15 cellular contexts compared by ENCODE assay signal in the genomic region with DNA sequence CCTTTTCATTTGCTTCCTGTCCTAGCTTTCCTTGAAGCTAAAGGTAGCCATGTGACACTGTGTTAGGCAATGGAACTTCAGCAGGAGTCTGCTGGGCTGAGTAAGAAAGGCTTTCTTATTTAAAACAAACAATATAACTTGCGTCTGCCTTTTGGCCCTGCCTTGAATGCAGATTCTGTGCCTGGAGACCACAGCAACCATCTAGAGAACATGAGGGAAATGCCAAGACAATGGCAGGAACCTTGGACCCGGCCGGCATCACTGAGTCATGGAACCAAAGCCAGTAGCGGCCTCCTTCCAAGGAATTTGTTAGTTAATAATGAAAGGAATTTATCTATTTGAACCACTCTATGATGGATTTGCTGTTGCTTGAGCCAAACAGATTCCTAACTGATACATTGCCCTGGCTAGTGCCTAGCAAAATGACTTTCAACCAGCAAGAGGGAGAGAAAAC.
DNase-seq lines count a peak whose midpoint lies in the region; ATAC-seq and TF ChIP-seq lines count a peak whose summit lies in the region.
"Had no signal": no experiment of that assay in that cellular context is flagged by ENCODE, and none has a peak within 500 bp of the region (broad histone marks: within the 10 kb centered on the region; RNA-seq: fewer than 3 reads in every experiment).

No MANE protein-coding gene starts in this region.

- H3K27ac Mint-ChIP-seq in nephron: peak overlapping the region; percentile 2 to 65 (median 6)
- H3K27ac Mint-ChIP-seq in activated T-cell treated with anti-CD3 and anti-CD28 coated beads, Interleukin-2, amount 50 U/mL, for 72 hours: no peak overlapping the region
- H3K27ac Mint-ChIP-seq: activated CD4-positive, alpha-beta T cell treated with anti-CD3 and anti-CD28 coated beads, Interleukin-2, amount 10 ng/mL, durations not matched to agents 24 days and 14 days; memory B cell had no signal

- DNase-seq in AG04450 (ENCODE audit: low read depth, low spot score) (peak; percentile 18), IMR-90 (peak; percentile 81), esophagus muscularis mucosa (ENCODE audit: extremely low spot score) (no peak), H7 (no peak), NCI-H1105 (lab: John Stamatoyannopoulos, UW) (no peak), NCI-H2196 (lab: John Stamatoyannopoulos, UW; ENCODE audit: unreplicated experiment) (no peak)
- DNase-seq in activated T-cell treated with anti-CD3 and anti-CD28 coated beads, Interleukin-2, amount 50 U/mL, for 72 hours: no peak
- DNase-seq: activated CD4-positive, alpha-beta T cell treated with anti-CD3 and anti-CD28 coated beads, Interleukin-2, amount 10 ng/mL, durations not matched to agents 24 days and 14 days; BE2C; gastrocnemius medialis; NCI-H1436; NK-92 treated with Interleukin-12 subunit alpha and Interleukin-12 subunit beta, amount 100 ng/mL, for 24 hours; retina had no signal

- TF ChIP-seq POLR2A in IMR-90 (IDR thresholded peaks at IDR 0.05; ENCODE audit: low read depth, low read length): no peak
- TF ChIP-seq POLR2A in esophagus muscularis mucosa (IDR thresholded peaks at IDR 0.05; ENCODE audit: low read depth): no peak

- H3K27me3 Mint-ChIP-seq in nephron (ENCODE audit: low read depth): peaks cover 4% of the 10 kb centered on the region
- no peaks in the 10 kb centered on the region for H3K27me3 Mint-ChIP-seq in activated T-cell treated with anti-CD3 and anti-CD28 coated beads, Interleukin-2, amount 50 U/mL, for 72 hours (ENCODE audit: low read depth)
- H3K27me3 Mint-ChIP-seq: activated CD4-positive, alpha-beta T cell treated with anti-CD3 and anti-CD28 coated beads, Interleukin-2, amount 10 ng/mL, durations not matched to agents 24 days and 14 days; memory B cell had no signal

- H2BK20ac ChIP-seq in IMR-90 (ENCODE audit: low read depth, low read length): peak overlapping the region; percentile 65; the same call in 1 of the 2 replicates

- in situ Hi-C loops in IMR-90 (cut with MboI; ENCODE audit: low sequenced_read_pairs): no loop called here

- H3K9me1 ChIP-seq in IMR-90 (ENCODE audit: insufficient read depth, low read length): no peaks in the 10 kb centered on the region

- peak overlapping the region; percentile 56; the same call in 1 of the 2 replicates for H3K56ac ChIP-seq in IMR-90 (ENCODE audit: extremely low read depth, insufficient read depth, low read length)

- TF ChIP-seq RAD21 in IMR-90 (IDR thresholded peaks at IDR 0.05; ENCODE audit: low read length): no peak

- no peak overlapping the region for H2AK5ac ChIP-seq in IMR-90 (ENCODE audit: low read depth, low read length)

- no peaks in the 10 kb centered on the region for H3K79me1 ChIP-seq in IMR-90 (ENCODE audit: low read depth in 1 of 2, low read length in 2 of 2)

- no peaks in the 10 kb centered on the region for H3K9me3 ChIP-seq in AG04450 (ENCODE audit: control insufficient read depth, insufficient read depth, low read length)
- H3K9me3 ChIP-seq in IMR-90 (ENCODE audit: control insufficient read depth, insufficient read depth, low read length): no peaks in the 10 kb centered on the region
- no peaks in the 10 kb centered on the region for H3K9me3 ChIP-seq in esophagus muscularis mucosa
- H3K9me3 ChIP-seq: BE2C, gastrocnemius medialis had no signal

- no CpG with 5 or more reads among the region's 4 CpGs for WGBS in IMR-90 (ENCODE audit: extremely low coverage in 2 of 2, insufficient read length in 1 of 2), 2 experiments
- 44% methylated on average over 4 of the region's 4 CpGs for WGBS in esophagus muscularis mucosa

- H3K27ac ChIP-seq in AG04450 (ENCODE audit: low read depth, low read length): no peak overlapping the region
- peak overlapping the region; percentile 14; the same call in 1 of the 2 replicates for H3K27ac ChIP-seq in IMR-90 (ENCODE audit: insufficient read depth, low read length)
- peak overlapping the region; percentile 62 to 84 (median 74) for H3K27ac ChIP-seq in esophagus muscularis mucosa (replicated peaks in 1 of 4)
- H3K27ac ChIP-seq: gastrocnemius medialis had no signal

- peaks cover 26% of the 10 kb centered on the region for H3K4me1 Mint-ChIP-seq in nephron
- H3K4me1 Mint-ChIP-seq in activated T-cell treated with anti-CD3 and anti-CD28 coated beads, Interleukin-2, amount 50 U/mL, for 72 hours (ENCODE audit: low read depth): no peaks in the 10 kb centered on the region
- H3K4me1 Mint-ChIP-seq: activated CD4-positive, alpha-beta T cell treated with anti-CD3 and anti-CD28 coated beads, Interleukin-2, amount 10 ng/mL, durations not matched to agents 24 days and 14 days; memory B cell had no signal

- peak overlapping the region; percentile 81 for H2BK5ac ChIP-seq in IMR-90 (ENCODE audit: low read depth, low read length, poor library complexity, severe bottlenecking)

- no peak overlapping the region for H2AK9ac ChIP-seq in IMR-90 (replicated peaks; ENCODE audit: low read depth, low read length, poor library complexity)

- no peak overlapping the region for H3K14ac ChIP-seq in IMR-90 (replicated peaks; ENCODE audit: low read depth, low read length)

- dilution Hi-C loops in IMR-90 (cut with HindIII; ENCODE audit: low sequenced_read_pairs, unreplicated experiment): no loop called here

- intact Hi-C loops in IMR-90 (cut with micrococcal nuclease) (no loop called here), esophagus muscularis mucosa (cut with DNase I) (loop anchor here (5.0 kb wide), 1 partner anchor 163 kb away; no protein-coding TSS in a partner anchor)

- H4K5ac ChIP-seq in IMR-90 (ENCODE audit: low read depth, low read length): no peak overlapping the region

- no peak overlapping the region for H2BK15ac ChIP-seq in IMR-90 (ENCODE audit: low read depth, low read length)

- TF ChIP-seq EP300 in esophagus muscularis mucosa (IDR thresholded peaks at IDR 0.05): no peak

- no peak overlapping the region for H3K4me3 Mint-ChIP-seq in nephron
- H3K4me3 Mint-ChIP-seq in activated T-cell treated with anti-CD3 and anti-CD28 coated beads, Interleukin-2, amount 50 U/mL, for 72 hours: no peak overlapping the region
- H3K4me3 Mint-ChIP-seq: activated CD4-positive, alpha-beta T cell treated with anti-CD3 and anti-CD28 coated beads, Interleukin-2, amount 10 ng/mL, durations not matched to agents 24 days and 14 days; memory B cell had no signal

- CTCF ChIA-PET in AG04450 (lab: Charles Lee) (interaction anchor here (0.6 to 1.5 kb wide), 2 partner anchors 245 to 459 kb away, joined by 3 read pairs; no protein-coding TSS in a partner anchor), IMR-90 (lab: Yijun Ruan, JAX) (no interaction called here)

- TF ChIP-seq CTCF in AG04450 (IDR thresholded peaks at IDR 0.05; ENCODE audit: low read depth, low read length) (no peak), IMR-90 (conservative IDR thresholded peaks at IDR 0.05; ENCODE audit: low read depth, low read length) (no peak), esophagus muscularis mucosa (IDR thresholded peaks at IDR 0.05) (no peak), nephron (IDR thresholded peaks at IDR 0.05; ENCODE audit: unreplicated experiment in 3 of 3) (no peak)

- POLR2A ChIA-PET in AG04450 (lab: Yijun Ruan, JAX): no interaction called here
- POLR2A ChIA-PET in IMR-90 (lab: Charles Lee; ENCODE audit: unreplicated experiment): no interaction called here

- H3K4me3 ChIP-seq in AG04450 (ENCODE audit: low read depth, low read length): no peak overlapping the region
- H3K4me3 ChIP-seq in IMR-90 (ENCODE audit: insufficient read depth, low read depth, low read length): no peak overlapping the region
- no peak overlapping the region for H3K4me3 ChIP-seq in esophagus muscularis mucosa
- H3K4me3 ChIP-seq in H7 (ENCODE audit: insufficient read depth, low read depth, low read length): no peak overlapping the region
- H3K4me3 ChIP-seq: gastrocnemius medialis had no signal

- no peak overlapping the region for H3K23ac ChIP-seq in IMR-90 (ENCODE audit: low read depth, low read length)

- no TSS peak for BruUV-seq in IMR-90 (replicated peaks; lab: Mats Ljungman, UMichigan)

- peak overlapping the region; percentile 74; the same call in 1 of the 2 replicates for H3K18ac ChIP-seq in IMR-90 (ENCODE audit: low read depth, low read length)

- H4K91ac ChIP-seq in IMR-90 (ENCODE audit: insufficient read depth, low read depth, low read length): no peak overlapping the region

- peaks cover 5% of the 10 kb centered on the region for H3K4me1 ChIP-seq in IMR-90 (ENCODE audit: control insufficient read depth, insufficient read depth, low read length)
- H3K4me1 ChIP-seq in esophagus muscularis mucosa: peaks cover 3 to 50% (median 29%) of the 10 kb centered on the region in 4 donors
- H3K4me1 ChIP-seq: BE2C, gastrocnemius medialis had no signal

- peak overlapping the region; percentile 9; the same call in 1 of the 2 replicates for H3K4me2 ChIP-seq in IMR-90 (ENCODE audit: low read depth, low read length)

- peak overlapping the region in 1 of 2 experiments; percentile 34; a peak in 1 of 4 replicates for H4K8ac ChIP-seq in IMR-90 (ENCODE audit: low read depth in 2 of 2, low read length in 2 of 2)

- H3K4ac ChIP-seq in IMR-90 (ENCODE audit: low read depth, low read length): no peak overlapping the region

- H3K9ac ChIP-seq in IMR-90 (ENCODE audit: low read depth, low read length): no peak overlapping the region

- peak; percentile 88 for ATAC-seq in IMR-90 (ENCODE audit: low read depth)
- no peak for ATAC-seq in activated T-cell treated with anti-CD3 and anti-CD28 coated beads, Interleukin-2, amount 50 U/mL, for 72 hours (replicated peaks in 1 of 2)
- ATAC-seq: gastrocnemius medialis had no signal

- H3K9me3 Mint-ChIP-seq in nephron: no peaks in the 10 kb centered on the region
- H3K9me3 Mint-ChIP-seq in activated T-cell treated with anti-CD3 and anti-CD28 coated beads, Interleukin-2, amount 50 U/mL, for 72 hours: peaks cover 0 to 1% of the 10 kb centered on the region in 2 donors
- H3K9me3 Mint-ChIP-seq: activated CD4-positive, alpha-beta T cell treated with anti-CD3 and anti-CD28 coated beads, Interleukin-2, amount 10 ng/mL, durations not matched to agents 24 days and 14 days had no signal

- peak overlapping the region; percentile 44 for H2AFZ ChIP-seq in IMR-90 (replicated peaks; ENCODE audit: low read length, poor library complexity)

- peak overlapping the region; percentile 69 for H2BK120ac ChIP-seq in IMR-90 (ENCODE audit: low read depth, low read length)

- no peaks in the 10 kb centered on the region; the same call in 1 of the 2 replicates for H4K20me1 ChIP-seq in IMR-90 (ENCODE audit: insufficient read depth, low read length)

- H3K36me3 ChIP-seq in IMR-90 (ENCODE audit: control insufficient read depth, insufficient read depth, low read length) (no peaks in the 10 kb centered on the region), esophagus muscularis mucosa (no peaks in the 10 kb centered on the region), H7 (replicated peaks; ENCODE audit: control insufficient read depth, insufficient read depth, low read length) (no peaks in the 10 kb centered on the region)
- H3K36me3 ChIP-seq: BE2C, gastrocnemius medialis had no signal

- H3K27me3 ChIP-seq in AG04450 (ENCODE audit: control insufficient read depth, insufficient read depth, low read length): no peaks in the 10 kb centered on the region
- no peaks in the 10 kb centered on the region for H3K27me3 ChIP-seq in IMR-90 (ENCODE audit: control insufficient read depth, insufficient read depth, low read length)
- no peaks in the 10 kb centered on the region for H3K27me3 ChIP-seq in esophagus muscularis mucosa
- no peaks in the 10 kb centered on the region for H3K27me3 ChIP-seq in H7 (ENCODE audit: control insufficient read depth, insufficient read depth, low read length)
- H3K27me3 ChIP-seq: BE2C, gastrocnemius medialis had no signal

- no peaks in the 10 kb centered on the region for H3K36me3 Mint-ChIP-seq in nephron (ENCODE audit: low read depth)
- H3K36me3 Mint-ChIP-seq in activated T-cell treated with anti-CD3 and anti-CD28 coated beads, Interleukin-2, amount 50 U/mL, for 72 hours (ENCODE audit: insufficient read depth in 2 of 2): no peaks in the 10 kb centered on the region
- H3K36me3 Mint-ChIP-seq: memory B cell had no signal

Comparison
In these comparisons a context has a peak if more than half of its experiments do, and no peak if none do; other contexts are left out.
1. DNase-seq: peak in AG04450 (single experiment) and IMR-90 (single experiment); none in esophagus muscularis mucosa (single experiment), activated T-cell treated with anti-CD3 and anti-CD28 coated beads, Interleukin-2, amount 50 U/mL, for 72 hours (0 of 2), H7 (single experiment), NCI-H1105 (single experiment) and NCI-H2196 (single experiment).